ENCODE assay signal across 17 cellular contexts in the genomic region with DNA sequence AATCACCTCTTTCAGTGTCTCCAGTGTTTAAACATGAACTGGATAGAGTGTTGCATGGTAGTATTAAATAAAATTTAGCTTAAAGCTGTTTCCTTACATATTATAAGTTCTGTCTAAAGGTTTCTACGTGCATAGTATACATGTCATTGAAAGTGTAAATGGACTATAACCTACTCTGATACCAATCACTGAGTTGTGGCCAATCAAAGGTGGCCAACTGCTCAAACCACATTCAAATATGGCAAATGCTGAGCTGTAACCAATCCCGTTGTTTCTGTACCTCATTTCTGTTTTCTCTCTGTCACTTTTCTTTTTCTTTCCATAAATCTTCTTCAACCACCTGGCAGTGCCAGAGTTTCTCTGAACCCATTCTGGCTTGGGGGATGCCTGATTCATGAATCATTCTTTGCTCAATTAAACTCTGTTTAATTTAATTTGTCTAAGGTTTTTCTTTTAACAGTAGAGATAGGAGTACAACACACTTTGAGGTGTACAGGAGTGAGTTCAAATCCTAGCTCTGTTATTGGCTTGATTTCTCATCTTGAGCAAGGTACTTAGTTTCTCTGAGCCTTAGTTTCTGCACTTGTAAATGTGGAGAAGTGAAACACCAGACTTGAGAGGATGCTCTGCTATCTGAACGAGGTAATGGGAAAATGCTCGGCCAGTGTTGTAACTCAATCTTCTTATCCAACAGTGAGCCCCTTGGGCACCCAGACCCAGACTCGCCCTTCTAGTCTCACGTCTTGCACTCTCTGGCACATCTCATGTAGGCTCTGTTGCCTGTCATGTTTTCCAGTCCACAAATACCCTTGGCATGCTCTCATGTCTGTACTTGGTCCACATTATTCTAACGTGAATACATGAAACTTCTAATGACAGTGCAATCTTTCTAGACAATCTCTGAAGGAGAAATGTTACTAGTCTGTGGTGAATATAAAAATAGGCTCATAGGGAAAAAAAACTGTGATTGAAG.
DNase-seq lines count a peak whose midpoint lies in the region; ATAC-seq, FAIRE-seq and TF ChIP-seq lines count a peak whose summit lies in the region.
"Had no signal": no experiment of that assay in that cellular context is flagged by ENCODE, and none has a peak within 500 bp of the region (broad histone marks: within the 10 kb centered on the region; RNA-seq: fewer than 3 reads in every experiment).

No MANE protein-coding gene starts in this region.

- H3K4me3 ChIP-seq in astrocyte (ENCODE audit: insufficient read depth, low read depth, low read length), result no peak overlapping the region
- H3K4me3 ChIP-seq: body of pancreas, neural progenitor cell, sigmoid colon, upper lobe of right lung had no signal

- peaks cover 6% of the 10 kb centered on the region for H3K36me3 Mint-ChIP-seq in astrocyte (ENCODE audit: low read depth, unreplicated experiment)
- no peaks in the 10 kb centered on the region for H3K36me3 Mint-ChIP-seq in stimulated activated naive B cell treated with anti-CD40 and anti-IgM and Interleukin-4, amounts not matched to agents 10 μg/mL and 1 μg/mL and 100 μg/mL, for 72 hours
- H3K36me3 Mint-ChIP-seq: neural progenitor cell; stimulated activated memory B cell treated with anti-CD40 and anti-IgM and Interleukin-4, amounts not matched to agents 10 μg/mL and 1 μg/mL and 100 μg/mL, for 72 hours had no signal

- TF ChIP-seq CTCF in astrocyte (IDR thresholded peaks at IDR 0.05; ENCODE audit: insufficient read depth, low read depth, low read length), result no peak

- ATAC-seq in stimulated activated naive B cell treated with anti-CD40 and anti-IgM and Interleukin-4, amounts not matched to agents 10 μg/mL and 1 μg/mL and 100 μg/mL, for 72 hours (replicated peaks), result no peak
- ATAC-seq in HG03039 (IDR thresholded peaks at IDR 0.05; ENCODE audit: unreplicated experiment) (no peak), sciatic nerve (no peak)
- ATAC-seq: body of pancreas; HepG2; stimulated activated memory B cell treated with anti-CD40 and anti-IgM and Interleukin-4, amounts not matched to agents 10 μg/mL and 1 μg/mL and 100 μg/mL, for 72 hours; upper lobe of right lung had no signal

- H3K36me3 ChIP-seq in astrocyte (ENCODE audit: insufficient read depth, low read length), result no peaks in the 10 kb centered on the region
- H3K36me3 ChIP-seq: neural progenitor cell, sigmoid colon, upper lobe of right lung had no signal

- H3K27ac Mint-ChIP-seq in astrocyte (ENCODE audit: unreplicated experiment), result peak overlapping the region; percentile 99
- H3K27ac Mint-ChIP-seq in stimulated activated naive B cell treated with anti-CD40 and anti-IgM and Interleukin-4, amounts not matched to agents 10 μg/mL and 1 μg/mL and 100 μg/mL, for 72 hours, result no peak overlapping the region
- H3K27ac Mint-ChIP-seq: B cell; neural progenitor cell; stimulated activated memory B cell treated with anti-CD40 and anti-IgM and Interleukin-4, amounts not matched to agents 10 μg/mL and 1 μg/mL and 100 μg/mL, for 72 hours had no signal

- FAIRE-seq in astrocyte (lab: Jason Lieb, UNC), result no peak
- FAIRE-seq: HepG2 had no signal

- no peaks in the 10 kb centered on the region for H3K27me3 ChIP-seq in astrocyte (ENCODE audit: insufficient read depth, low read length)
- H3K27me3 ChIP-seq: body of pancreas, neural progenitor cell, sigmoid colon, upper lobe of right lung had no signal

- no peak overlapping the region for H2AFZ ChIP-seq in astrocyte (ENCODE audit: low read depth, low read length)
- H2AFZ ChIP-seq: neural progenitor cell had no signal

- intact Hi-C loops in sciatic nerve (cut with DNase I), result no loop called here

- H3K27ac ChIP-seq in astrocyte (ENCODE audit: low read depth, low read length), result peak overlapping the region; percentile 54
- H3K27ac ChIP-seq: body of pancreas, neural progenitor cell, sigmoid colon, upper lobe of right lung had no signal

- no peak overlapping the region for H3K4me3 Mint-ChIP-seq in astrocyte (ENCODE audit: unreplicated experiment)
- no peak overlapping the region for H3K4me3 Mint-ChIP-seq in stimulated activated naive B cell treated with anti-CD40 and anti-IgM and Interleukin-4, amounts not matched to agents 10 μg/mL and 1 μg/mL and 100 μg/mL, for 72 hours
- H3K4me3 Mint-ChIP-seq: B cell; neural progenitor cell; stimulated activated memory B cell treated with anti-CD40 and anti-IgM and Interleukin-4, amounts not matched to agents 10 μg/mL and 1 μg/mL and 100 μg/mL, for 72 hours had no signal

- H3K9ac ChIP-seq in astrocyte (ENCODE audit: low read length), result peak overlapping the region; percentile 4
- H3K9ac ChIP-seq: neural progenitor cell had no signal

- no peaks in the 10 kb centered on the region for H3K79me2 ChIP-seq in astrocyte (ENCODE audit: insufficient read depth, low read length)

- no peaks in the 10 kb centered on the region for H3K27me3 Mint-ChIP-seq in astrocyte (ENCODE audit: low read depth, unreplicated experiment)
- no peaks in the 10 kb centered on the region for H3K27me3 Mint-ChIP-seq in stimulated activated naive B cell treated with anti-CD40 and anti-IgM and Interleukin-4, amounts not matched to agents 10 μg/mL and 1 μg/mL and 100 μg/mL, for 72 hours
- H3K27me3 Mint-ChIP-seq: B cell; stimulated activated memory B cell treated with anti-CD40 and anti-IgM and Interleukin-4, amounts not matched to agents 10 μg/mL and 1 μg/mL and 100 μg/mL, for 72 hours had no signal

- H4K20me1 ChIP-seq in astrocyte (ENCODE audit: insufficient read depth, low read length), result no peaks in the 10 kb centered on the region

- H3K4me1 Mint-ChIP-seq in astrocyte (ENCODE audit: low read depth, unreplicated experiment), result peaks cover 37% of the 10 kb centered on the region
- no peaks in the 10 kb centered on the region for H3K4me1 Mint-ChIP-seq in stimulated activated naive B cell treated with anti-CD40 and anti-IgM and Interleukin-4, amounts not matched to agents 10 μg/mL and 1 μg/mL and 100 μg/mL, for 72 hours
- H3K4me1 Mint-ChIP-seq: B cell; stimulated activated memory B cell treated with anti-CD40 and anti-IgM and Interleukin-4, amounts not matched to agents 10 μg/mL and 1 μg/mL and 100 μg/mL, for 72 hours had no signal

- H3K4me1 ChIP-seq in astrocyte (ENCODE audit: insufficient read depth, low read length), result peaks cover 11% of the 10 kb centered on the region
- H3K4me1 ChIP-seq: body of pancreas, neural progenitor cell, sigmoid colon, upper lobe of right lung had no signal

- no peaks in the 10 kb centered on the region for H3K9me3 ChIP-seq in astrocyte (ENCODE audit: insufficient read depth, low read depth, low read length)
- H3K9me3 ChIP-seq: body of pancreas, sigmoid colon, upper lobe of right lung had no signal

- H3K4me2 ChIP-seq in astrocyte (ENCODE audit: low read length), result peak overlapping the region; percentile 32
- H3K4me2 ChIP-seq: neural progenitor cell had no signal

- H3K9me3 Mint-ChIP-seq in astrocyte (ENCODE audit: unreplicated experiment), result peaks cover 6% of the 10 kb centered on the region
- peaks cover 0 to 4% of the 10 kb centered on the region in 2 donors for H3K9me3 Mint-ChIP-seq in stimulated activated naive B cell treated with anti-CD40 and anti-IgM and Interleukin-4, amounts not matched to agents 10 μg/mL and 1 μg/mL and 100 μg/mL, for 72 hours
- H3K9me3 Mint-ChIP-seq: stimulated activated memory B cell treated with anti-CD40 and anti-IgM and Interleukin-4, amounts not matched to agents 10 μg/mL and 1 μg/mL and 100 μg/mL, for 72 hours had no signal

- DNase-seq in AG08395 (ENCODE audit: low spot score) (peak; percentile 30), NCI-H226 (peak; percentile 65), astrocyte (ENCODE audit: low read depth) (peak; percentile 80), kidney tubule cell (ENCODE audit: low spot score) (peak; percentile 62), HUDEP-2 (lab: John Stamatoyannopoulos, UW; ENCODE audit: unreplicated experiment in 76 of 76) (no peak), sciatic nerve (ENCODE audit: low spot score) (no peak)
- DNase-seq in stimulated activated naive B cell treated with anti-CD40 and anti-IgM and Interleukin-4, amounts not matched to agents 10 μg/mL and 1 μg/mL and 100 μg/mL, for 72 hours, result no peak
- DNase-seq: activated CD8-positive, alpha-beta memory T cell treated with anti-CD3 and anti-CD28 coated beads for 24 hours; body of pancreas; H7; sigmoid colon; upper lobe of right lung had no signal

Comparison
In these comparisons a context has a peak if more than half of its experiments do, and no peak if none do; other contexts are left out.
1. DNase-seq: peak in AG08395 (single experiment), NCI-H226 (single experiment), astrocyte (single experiment) and kidney tubule cell (single experiment); none in HUDEP-2 (0 of 76), stimulated activated naive B cell treated with anti-CD40 and anti-IgM and Interleukin-4, amounts not matched to agents 10 μg/mL and 1 μg/mL and 100 μg/mL, for 72 hours (single experiment) and sciatic nerve (single experiment).